In genomic region chr3:72155391-72156064, GRCh38 we compare ENCODE assay signal across 1 cellular context.
A peak's percentile ranks its signal among the peaks of the same experiment; 100 is the strongest.
TF ChIP-seq lines count a peak whose summit lies in the region.

No MANE protein-coding gene starts in this region.

TF ChIP-seq in HepG2, 621 proteins besides CTCF, POLR2A, EP300 and RAD21 (continued from another document and continues in another):
- TF ChIP-seq CHD4 (IDR thresholded peaks at IDR 0.05; ENCODE audit: borderline replicate concordance, low read length) = no peak
- TF ChIP-seq YY1 (IDR thresholded peaks at IDR 0.05; ENCODE audit: insufficient read depth, insufficient replicate concordance, low read depth, low read length) = peak; percentile 23
- TF ChIP-seq GZF1 (CRISPR knock-in tag; IDR thresholded peaks at IDR 0.05) = peak; percentile 95
- TF ChIP-seq ZNF329 (CRISPR knock-in tag; IDR thresholded peaks at IDR 0.05; ENCODE audit: low read depth) = no peak
- peak; percentile 51; the same call in 1 of the 2 replicates for TF ChIP-seq SALL2 (CRISPR knock-in tag; IDR thresholded peaks at IDR 0.05)
- TF ChIP-seq, protein P1, sequence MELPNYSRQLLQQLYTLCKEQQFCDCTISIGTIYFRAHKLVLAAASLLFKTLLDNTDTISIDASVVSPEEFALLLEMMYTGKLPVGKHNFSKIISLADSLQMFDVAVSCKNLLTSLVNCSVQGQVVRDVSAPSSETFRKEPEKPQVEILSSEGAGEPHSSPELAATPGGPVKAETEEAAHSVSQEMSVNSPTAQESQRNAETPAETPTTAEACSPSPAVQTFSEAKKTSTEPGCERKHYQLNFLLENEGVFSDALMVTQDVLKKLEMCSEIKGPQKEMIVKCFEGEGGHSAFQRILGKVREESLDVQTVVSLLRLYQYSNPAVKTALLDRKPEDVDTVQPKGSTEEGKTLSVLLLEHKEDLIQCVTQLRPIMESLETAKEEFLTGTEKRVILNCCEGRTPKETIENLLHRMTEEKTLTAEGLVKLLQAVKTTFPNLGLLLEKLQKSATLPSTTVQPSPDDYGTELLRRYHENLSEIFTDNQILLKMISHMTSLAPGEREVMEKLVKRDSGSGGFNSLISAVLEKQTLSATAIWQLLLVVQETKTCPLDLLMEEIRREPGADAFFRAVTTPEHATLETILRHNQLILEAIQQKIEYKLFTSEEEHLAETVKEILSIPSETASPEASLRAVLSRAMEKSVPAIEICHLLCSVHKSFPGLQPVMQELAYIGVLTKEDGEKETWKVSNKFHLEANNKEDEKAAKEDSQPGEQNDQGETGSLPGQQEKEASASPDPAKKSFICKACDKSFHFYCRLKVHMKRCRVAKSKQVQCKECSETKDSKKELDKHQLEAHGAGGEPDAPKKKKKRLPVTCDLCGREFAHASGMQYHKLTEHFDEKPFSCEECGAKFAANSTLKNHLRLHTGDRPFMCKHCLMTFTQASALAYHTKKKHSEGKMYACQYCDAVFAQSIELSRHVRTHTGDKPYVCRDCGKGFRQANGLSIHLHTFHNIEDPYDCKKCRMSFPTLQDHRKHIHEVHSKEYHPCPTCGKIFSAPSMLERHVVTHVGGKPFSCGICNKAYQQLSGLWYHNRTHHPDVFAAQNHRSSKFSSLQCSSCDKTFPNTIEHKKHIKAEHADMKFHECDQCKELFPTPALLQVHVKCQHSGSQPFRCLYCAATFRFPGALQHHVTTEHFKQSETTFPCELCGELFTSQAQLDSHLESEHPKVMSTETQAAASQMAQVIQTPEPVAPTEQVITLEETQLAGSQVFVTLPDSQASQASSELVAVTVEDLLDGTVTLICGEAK (IDR thresholded peaks at IDR 0.05) = no peak
- TF ChIP-seq, protein P1 (CRISPR knock-in tag; IDR thresholded peaks at IDR 0.05) = peak; percentile 34; the same call in 1 of the 2 replicates
- peak; percentile 47; the same call in 1 of the 2 replicates for TF ChIP-seq RNF2 (conservative IDR thresholded peaks at IDR 0.05; ENCODE audit: low read depth)
- TF ChIP-seq MYC (CRISPR knock-in tag; IDR thresholded peaks at IDR 0.05; ENCODE audit: borderline replicate concordance) = 0 out of 2 replicates have a peak, but pooled peaks have one; percentile 43
- peak; percentile 61; the same call in 1 of the 2 replicates for TF ChIP-seq CBX5 (CRISPR knock-in tag; IDR thresholded peaks at IDR 0.05; ENCODE audit: borderline replicate concordance)
- peak; percentile 92 for TF ChIP-seq ZNF317 (CRISPR knock-in tag; IDR thresholded peaks at IDR 0.05)
- no peak for TF ChIP-seq GABPA (IDR thresholded peaks at IDR 0.05; ENCODE audit: low read depth, low read length)
- peak; percentile 46 for TF ChIP-seq GABPA (CRISPR knock-in tag; IDR thresholded peaks at IDR 0.05; ENCODE audit: low read depth)
- TF ChIP-seq ZKSCAN1 (IDR thresholded peaks at IDR 0.05; ENCODE audit: low read length) = peak; percentile 26; the same call in 1 of the 2 replicates
- TF ChIP-seq HNF4A (CRISPR knock-in tag; IDR thresholded peaks at IDR 0.05) = peak; percentile 52
- TF ChIP-seq DBP (CRISPR knock-in tag; IDR thresholded peaks at IDR 0.05; ENCODE audit: not compliant biosample characterization) = no peak
- TF ChIP-seq POGK (CRISPR knock-in tag; conservative IDR thresholded peaks at IDR 0.05) = 0 out of 2 replicates have a peak, but pooled peaks have one; percentile 28
- 0 out of 2 replicates have a peak, but pooled peaks have one; percentile 11 for TF ChIP-seq PHF21A (CRISPR knock-in tag; IDR thresholded peaks at IDR 0.05)
- TF ChIP-seq HDAC2 (CRISPR knock-in tag; IDR thresholded peaks at IDR 0.05) = peak; percentile 67
- TF ChIP-seq HOXA3 (CRISPR knock-in tag; IDR thresholded peaks at IDR 0.05) = peak; percentile 22; the same call in 1 of the 2 replicates
- peak; percentile 74 for TF ChIP-seq PRDM10 (CRISPR knock-in tag; IDR thresholded peaks at IDR 0.05; ENCODE audit: low read depth)
- 0 out of 2 replicates have a peak, but pooled peaks have one; percentile 33 for TF ChIP-seq ZNF746 (CRISPR knock-in tag; IDR thresholded peaks at IDR 0.05)
- peak; percentile 69; the same call in 1 of the 2 replicates for TF ChIP-seq PITX1 (CRISPR knock-in tag; IDR thresholded peaks at IDR 0.05)
- peak; percentile 64 for TF ChIP-seq ZFX (CRISPR knock-in tag; IDR thresholded peaks at IDR 0.05; ENCODE audit: low read depth)
- 0 out of 2 replicates have a peak, but pooled peaks have one; percentile 52 for TF ChIP-seq JUND (CRISPR knock-in tag; IDR thresholded peaks at IDR 0.05)
- TF ChIP-seq ZFP36L2 (CRISPR knock-in tag; IDR thresholded peaks at IDR 0.05) = no peak
- TF ChIP-seq, protein P2, sequence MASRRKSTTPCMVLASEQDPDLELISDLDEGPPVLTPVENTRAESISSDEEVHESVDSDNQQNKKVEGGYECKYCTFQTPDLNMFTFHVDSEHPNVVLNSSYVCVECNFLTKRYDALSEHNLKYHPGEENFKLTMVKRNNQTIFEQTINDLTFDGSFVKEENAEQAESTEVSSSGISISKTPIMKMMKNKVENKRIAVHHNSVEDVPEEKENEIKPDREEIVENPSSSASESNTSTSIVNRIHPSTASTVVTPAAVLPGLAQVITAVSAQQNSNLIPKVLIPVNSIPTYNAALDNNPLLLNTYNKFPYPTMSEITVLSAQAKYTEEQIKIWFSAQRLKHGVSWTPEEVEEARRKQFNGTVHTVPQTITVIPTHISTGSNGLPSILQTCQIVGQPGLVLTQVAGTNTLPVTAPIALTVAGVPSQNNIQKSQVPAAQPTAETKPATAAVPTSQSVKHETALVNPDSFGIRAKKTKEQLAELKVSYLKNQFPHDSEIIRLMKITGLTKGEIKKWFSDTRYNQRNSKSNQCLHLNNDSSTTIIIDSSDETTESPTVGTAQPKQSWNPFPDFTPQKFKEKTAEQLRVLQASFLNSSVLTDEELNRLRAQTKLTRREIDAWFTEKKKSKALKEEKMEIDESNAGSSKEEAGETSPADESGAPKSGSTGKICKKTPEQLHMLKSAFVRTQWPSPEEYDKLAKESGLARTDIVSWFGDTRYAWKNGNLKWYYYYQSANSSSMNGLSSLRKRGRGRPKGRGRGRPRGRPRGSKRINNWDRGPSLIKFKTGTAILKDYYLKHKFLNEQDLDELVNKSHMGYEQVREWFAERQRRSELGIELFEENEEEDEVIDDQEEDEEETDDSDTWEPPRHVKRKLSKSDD (CRISPR knock-in tag; IDR thresholded peaks at IDR 0.05; ENCODE audit: low read depth) = no peak
- 0 out of 2 replicates have a peak, but pooled peaks have one; percentile 13 for TF ChIP-seq PATZ1 (CRISPR knock-in tag; IDR thresholded peaks at IDR 0.05)
- 0 out of 2 replicates have a peak, but pooled peaks have one; percentile 32 for TF ChIP-seq ZNF275 (CRISPR knock-in tag; IDR thresholded peaks at IDR 0.05; ENCODE audit: borderline replicate concordance)
- peak in 1 of 2 experiments; percentile 40; a peak in 1 of 4 replicates for TF ChIP-seq KLF16 (CRISPR knock-in tag; IDR thresholded peaks at IDR 0.05)
- peak; percentile 73; the same call in 1 of the 2 replicates for TF ChIP-seq TBX2 (CRISPR knock-in tag; IDR thresholded peaks at IDR 0.05; ENCODE audit: borderline replicate concordance)
- no peak for TF ChIP-seq TBX3 (IDR thresholded peaks at IDR 0.05; ENCODE audit: borderline replicate concordance)
